Comparison of ENCODE assay signal across 8 cellular contexts in genomic region chr5:142011572-142012185, GRCh38. TPM values are rescaled to one million over a fixed set of nuclear protein-coding genes. Genes with fewer than 3 reads are reported as not detected.
DNase-seq lines count a peak whose midpoint lies in the region; ATAC-seq lines count a peak whose summit lies in the region.

No MANE protein-coding gene starts in this region.

- no peak overlapping the region for H3K9ac ChIP-seq in HUES64 (ENCODE audit: low read depth, low read length)
- no peak overlapping the region for H3K9ac ChIP-seq in iPS-15b (ENCODE audit: low read depth, low read length)

- no peak overlapping the region for H3K27ac ChIP-seq in HUES64 (ENCODE audit: low read depth, low read length)

- H3K4me3 ChIP-seq in HUES64 (ENCODE audit: low read length) (peak overlapping the region; percentile 71; the same call in 1 of the 2 replicates), iPS-15b (ENCODE audit: low read depth, low read length) (peak overlapping the region; percentile 92)

- 96% methylated on average over 9 of the region's 9 CpGs for WGBS in HUES64

- peaks cover 17 to 28% of the 10 kb centered on the region in 2 donors for H3K36me3 Mint-ChIP-seq in stimulated activated naive B cell treated with anti-CD40 and anti-IgM and Interleukin-4, amounts not matched to agents 10 μg/mL and 1 μg/mL and 100 μg/mL, for 72 hours

- H3K4me1 ChIP-seq in HUES64 (ENCODE audit: insufficient read depth, low read length) (peaks cover 4% of the 10 kb centered on the region; the same call in 1 of the 2 replicates), iPS-15b (ENCODE audit: control insufficient read depth, insufficient read depth, low read length) (peaks cover 2% of the 10 kb centered on the region)

- peak overlapping the region; percentile 84 to 88 for H3K4me3 Mint-ChIP-seq in stimulated activated naive B cell treated with anti-CD40 and anti-IgM and Interleukin-4, amounts not matched to agents 10 μg/mL and 1 μg/mL and 100 μg/mL, for 72 hours

- no peaks in the 10 kb centered on the region for H3K9me3 ChIP-seq in HUES64 (ENCODE audit: insufficient read depth, low read depth, low read length)
- no peaks in the 10 kb centered on the region for H3K9me3 ChIP-seq in iPS-15b (ENCODE audit: control insufficient read depth, insufficient read depth, low read length)

- peak; percentile 24 for DNase-seq in activated naive CD4-positive, alpha-beta T cell treated with anti-CD3 and anti-CD28 coated beads, Interleukin-2, amount 50 U/mL, for 16 hours
- DNase-seq in stimulated activated naive B cell treated with anti-CD40 and anti-IgM and Interleukin-4, amounts not matched to agents 10 μg/mL and 1 μg/mL and 100 μg/mL, for 72 hours: no peak
- no peak for DNase-seq in NCI-H510A (lab: John Stamatoyannopoulos, UW)
- DNase-seq in activated effector memory CD4-positive, alpha-beta T cell treated with anti-CD3 and anti-CD28 coated beads, Interleukin-2, amount 50 U/mL, for 16 hours: no peak
- DNase-seq in NCI-H226: no peak
- DNase-seq in NCI-H524 (lab: John Stamatoyannopoulos, UW): no peak

- no peaks in the 10 kb centered on the region for H3K27me3 ChIP-seq in HUES64 (ENCODE audit: insufficient read depth, low read length)
- no peaks in the 10 kb centered on the region for H3K27me3 ChIP-seq in iPS-15b (ENCODE audit: control insufficient read depth, insufficient read depth, low read length)

- H3K36me3 ChIP-seq in HUES64 (ENCODE audit: insufficient read depth, low read length) (peaks cover 44% of the 10 kb centered on the region), iPS-15b (ENCODE audit: control insufficient read depth, insufficient read depth, low read length) (peaks cover 3% of the 10 kb centered on the region)

- no peaks in the 10 kb centered on the region for H3K9me3 Mint-ChIP-seq in stimulated activated naive B cell treated with anti-CD40 and anti-IgM and Interleukin-4, amounts not matched to agents 10 μg/mL and 1 μg/mL and 100 μg/mL, for 72 hours

- ATAC-seq in stimulated activated naive B cell treated with anti-CD40 and anti-IgM and Interleukin-4, amounts not matched to agents 10 μg/mL and 1 μg/mL and 100 μg/mL, for 72 hours (replicated peaks): no peak

- peaks cover 36 to 61% of the 10 kb centered on the region in 2 donors for H3K4me1 Mint-ChIP-seq in stimulated activated naive B cell treated with anti-CD40 and anti-IgM and Interleukin-4, amounts not matched to agents 10 μg/mL and 1 μg/mL and 100 μg/mL, for 72 hours

- no peaks in the 10 kb centered on the region for H3K27me3 Mint-ChIP-seq in stimulated activated naive B cell treated with anti-CD40 and anti-IgM and Interleukin-4, amounts not matched to agents 10 μg/mL and 1 μg/mL and 100 μg/mL, for 72 hours

- no peak overlapping the region for H3K27ac Mint-ChIP-seq in stimulated activated naive B cell treated with anti-CD40 and anti-IgM and Interleukin-4, amounts not matched to agents 10 μg/mL and 1 μg/mL and 100 μg/mL, for 72 hours

RNA-seq across cellular contexts. Expression of gene GNPDA1, which starts 1.1 kb away (rescaled TPM):
- 69.5 TPM for polyA plus RNA-seq in HUES64 (2013, experiment 1 of 2)
- 75.3 TPM for polyA plus RNA-seq in HUES64 (2013, experiment 2 of 2)

RNA-seq across cellular contexts. Expression of gene RNF14, which starts 42.8 kb away (rescaled TPM):
- polyA plus RNA-seq in HUES64 (2013, experiment 1 of 2): 18.9 TPM
- 20.0 TPM for polyA plus RNA-seq in HUES64 (2013, experiment 2 of 2)

RNA-seq across cellular contexts. Expression of gene PCDH12, which starts 53.7 kb away (rescaled TPM):
- polyA plus RNA-seq in HUES64 (2013, experiment 1 of 2): 0.30 TPM
- 0.13 TPM for polyA plus RNA-seq in HUES64 (2013, experiment 2 of 2)
